In genomic region chr14:86654558-86655184, GRCh38 we compare ENCODE assay signal across 8 cellular contexts.
DNase-seq lines count a peak whose midpoint lies in the region; ATAC-seq and TF ChIP-seq lines count a peak whose summit lies in the region.

No MANE protein-coding gene starts in this region.

- no peak for TF ChIP-seq EP300 in transverse colon (IDR thresholded peaks at IDR 0.05; ENCODE audit: low read depth)

- no peak overlapping the region for H3K4me3 ChIP-seq in BE2C (ENCODE audit: low read depth, low read length)
- H3K4me3 ChIP-seq in astrocyte of the cerebellum (ENCODE audit: low read depth, low read length): no peak overlapping the region
- H3K4me3 ChIP-seq in left lung: no peak overlapping the region
- no peak overlapping the region for H3K4me3 ChIP-seq in transverse colon

- intact Hi-C loops in left lung (cut with DNase I) (no loop called here), transverse colon (cut with DNase I; ENCODE audit: low total_unique reads) (no loop called here)

- H3K4me1 ChIP-seq in BE2C (no peaks in the 10 kb centered on the region), left lung (no peaks in the 10 kb centered on the region), transverse colon (no peaks in the 10 kb centered on the region)

- no peak overlapping the region for H3K27ac ChIP-seq in left lung
- no peak overlapping the region for H3K27ac ChIP-seq in transverse colon

- H3K36me3 ChIP-seq in BE2C (no peaks in the 10 kb centered on the region), left lung (no peaks in the 10 kb centered on the region), transverse colon (no peaks in the 10 kb centered on the region)

- TF ChIP-seq CTCF in BE2C (IDR thresholded peaks at IDR 0.05; ENCODE audit: low read depth, low read length): peak; percentile 83
- peak; percentile 45 for TF ChIP-seq CTCF in astrocyte of the cerebellum (IDR thresholded peaks at IDR 0.05; ENCODE audit: low read depth, low read length, missing control alignments)
- TF ChIP-seq CTCF in left lung (IDR thresholded peaks at IDR 0.05): no peak
- peak in 4 of 5 experiments; percentile 15 to 38 (median 28) for TF ChIP-seq CTCF in transverse colon (IDR thresholded peaks at IDR 0.05)

- peak; percentile 41 for ATAC-seq in left lung
- ATAC-seq in HG03097 (IDR thresholded peaks at IDR 0.05; ENCODE audit: low FRiP score, unreplicated experiment): no peak
- no peak for ATAC-seq in HG03378 (IDR thresholded peaks at IDR 0.05; ENCODE audit: unreplicated experiment)

- in situ Hi-C loops in astrocyte of the cerebellum (cut with HindIII; ENCODE audit: low sequenced_read_pairs): no loop called here
- in situ Hi-C loops in transverse colon (cut with MboI; ENCODE audit: low pct_ligation_motif_present in 1 of 4, low pct_unique_long_range_greater_than_20kb in 1 of 4, low sequenced_read_pairs in 3 of 4): no loop called here

- H3K9me3 ChIP-seq in BE2C (no peaks in the 10 kb centered on the region), left lung (no peaks in the 10 kb centered on the region), transverse colon (no peaks in the 10 kb centered on the region)

- no peaks in the 10 kb centered on the region for H3K27me3 ChIP-seq in BE2C
- no peaks in the 10 kb centered on the region for H3K27me3 ChIP-seq in left lung
- no peaks in the 10 kb centered on the region for H3K27me3 ChIP-seq in transverse colon

- DNase-seq in BE2C (peak; percentile 89), H4 (ENCODE audit: low spot score) (peak; percentile 62), NCI-H748 treated with DMSO at 0.1 percent for 48 hours (lab: John Stamatoyannopoulos, UW) (peak; percentile 77), astrocyte of the cerebellum (ENCODE audit: low read depth) (peak; percentile 6), left lung (peak in 1 of 2 donors; percentile 35), transverse colon (peak; percentile 35)

- WGBS in transverse colon (ENCODE audit: low coverage in 1 of 2), 2 donors: 53 to 58% methylated on average over 8 of the region's 8 CpGs

- no peak for TF ChIP-seq POLR2A in transverse colon (IDR thresholded peaks at IDR 0.05)

Comparison
In these comparisons a context has a peak if more than half of its experiments do, and no peak if none do; other contexts are left out.
1. CTCF ChIP-seq: peak in BE2C (single experiment), astrocyte of the cerebellum (single experiment) and transverse colon (4 of 5); none in left lung (0 of 2).